In genomic region chr18:8375899-8376512, GRCh38 we compare ENCODE assay signal across 18 cellular contexts.
DNase-seq lines count a peak whose midpoint lies in the region; ATAC-seq, FAIRE-seq and TF ChIP-seq lines count a peak whose summit lies in the region.
"Had no signal": no experiment of that assay in that cellular context is flagged by ENCODE, and none has a peak within 500 bp of the region (broad histone marks: within the 10 kb centered on the region; RNA-seq: fewer than 3 reads in every experiment).

No MANE protein-coding gene starts in this region.

- no peak overlapping the region for H2BK12ac ChIP-seq in neuronal stem cell (ENCODE audit: low read length)

- H3K36me3 Mint-ChIP-seq in Caco-2 (ENCODE audit: insufficient read depth, unreplicated experiment), result peaks cover 56% of the 10 kb centered on the region
- no peaks in the 10 kb centered on the region for H3K36me3 Mint-ChIP-seq in activated CD4-positive, alpha-beta T cell treated with anti-CD3 and anti-CD28 coated beads for 36 hours (ENCODE audit: low read depth)
- H3K36me3 Mint-ChIP-seq: CD14-positive monocyte had no signal

- H2BK15ac ChIP-seq in neuronal stem cell (ENCODE audit: low read length), result no peak overlapping the region

- POLR2A ChIA-PET in Caco-2 (lab: Charles Lee), result no interaction called here
- POLR2A ChIA-PET in activated CD4-positive, alpha-beta T cell treated with anti-CD3 and anti-CD28 coated beads for 36 hours (lab: Charles Lee), result no interaction called here

- H3K4me1 Mint-ChIP-seq in Caco-2 (ENCODE audit: low read depth, unreplicated experiment), result peaks cover 8% of the 10 kb centered on the region
- no peaks in the 10 kb centered on the region for H3K4me1 Mint-ChIP-seq in activated CD4-positive, alpha-beta T cell treated with anti-CD3 and anti-CD28 coated beads for 36 hours
- H3K4me1 Mint-ChIP-seq: CD4-positive, alpha-beta memory T cell had no signal

- peak overlapping the region; percentile 43 for H3K27ac Mint-ChIP-seq in Caco-2 (ENCODE audit: unreplicated experiment)
- H3K27ac Mint-ChIP-seq in activated CD4-positive, alpha-beta T cell treated with anti-CD3 and anti-CD28 coated beads for 36 hours, result no peak overlapping the region
- H3K27ac Mint-ChIP-seq: CD14-positive monocyte had no signal

- H3K4me1 ChIP-seq in Caco-2 (peaks cover 9% of the 10 kb centered on the region), neuronal stem cell (ENCODE audit: control insufficient read depth in 2 of 2, insufficient read depth in 1 of 2, low read depth in 1 of 2, low read length in 2 of 2) (peaks cover 0 to 3% of the 10 kb centered on the region in 2 donors)
- H3K4me1 ChIP-seq: BLaER1 had no signal

- no peaks in the 10 kb centered on the region for H3K27me3 Mint-ChIP-seq in Caco-2 (ENCODE audit: insufficient read depth, unreplicated experiment)
- H3K27me3 Mint-ChIP-seq in activated CD4-positive, alpha-beta T cell treated with anti-CD3 and anti-CD28 coated beads for 36 hours, result no peaks in the 10 kb centered on the region
- H3K27me3 Mint-ChIP-seq: CD4-positive, alpha-beta memory T cell had no signal

- no peak for ATAC-seq in HG03342 (IDR thresholded peaks at IDR 0.05; ENCODE audit: unreplicated experiment)
- no peak for ATAC-seq in activated CD4-positive, alpha-beta T cell treated with anti-CD3 and anti-CD28 coated beads for 36 hours
- ATAC-seq: GM12878 had no signal

- H3K9me3 Mint-ChIP-seq in Caco-2 (ENCODE audit: unreplicated experiment), result no peaks in the 10 kb centered on the region
- no peaks in the 10 kb centered on the region for H3K9me3 Mint-ChIP-seq in activated CD4-positive, alpha-beta T cell treated with anti-CD3 and anti-CD28 coated beads for 36 hours (ENCODE audit: low read depth)
- H3K9me3 Mint-ChIP-seq: CD4-positive, alpha-beta memory T cell had no signal

- no peak overlapping the region for H3K4me3 ChIP-seq in Caco-2 (ENCODE audit: low read depth, low read length)
- H3K4me3 ChIP-seq in bronchial epithelial cell (ENCODE audit: low read depth, low read length), result no peak overlapping the region
- H3K4me3 ChIP-seq in neuronal stem cell (ENCODE audit: low read length in 2 of 2), result no peak overlapping the region
- no peak overlapping the region for H3K4me3 ChIP-seq in MG63
- H3K4me3 ChIP-seq: BLaER1, GM12878 had no signal

- no peak overlapping the region for H3K27ac ChIP-seq in neuronal stem cell (replicated peaks; ENCODE audit: low read length)
- H3K27ac ChIP-seq: BLaER1 had no signal

- H3K23ac ChIP-seq in neuronal stem cell (ENCODE audit: low read depth, low read length, poor library complexity), result peak overlapping the region; percentile 44

- no CpG with 5 or more reads among the region's 9 CpGs for WGBS in neuronal stem cell (ENCODE audit: extremely low coverage in 2 of 2, insufficient read length in 2 of 2, insufficient replicate concordance in 1 of 2), 2 donors

- H3K79me1 ChIP-seq in neuronal stem cell (ENCODE audit: low read depth, low read length), result no peaks in the 10 kb centered on the region

- H4K91ac ChIP-seq in neuronal stem cell (ENCODE audit: low read depth, low read length, poor library complexity), result no peak overlapping the region

- H3K9me3 ChIP-seq in Caco-2 (no peaks in the 10 kb centered on the region), neuronal stem cell (replicated peaks in 1 of 2; ENCODE audit: control insufficient read depth in 2 of 2, insufficient read depth in 1 of 2, low read depth in 1 of 2, low read length in 2 of 2) (no peaks in the 10 kb centered on the region), MG63 (no peaks in the 10 kb centered on the region)
- H3K9me3 ChIP-seq: BLaER1 had no signal

- H2AFZ ChIP-seq in neuronal stem cell (ENCODE audit: low read length), result no peak overlapping the region

- no peak overlapping the region for H3K14ac ChIP-seq in neuronal stem cell (ENCODE audit: low read length)

- H3K4me3 Mint-ChIP-seq in Caco-2 (ENCODE audit: unreplicated experiment), result no peak overlapping the region
- H3K4me3 Mint-ChIP-seq in activated CD4-positive, alpha-beta T cell treated with anti-CD3 and anti-CD28 coated beads for 36 hours, result no peak overlapping the region
- H3K4me3 Mint-ChIP-seq: CD14-positive monocyte; CD4-positive, alpha-beta memory T cell had no signal

- no TSS peak for BruUV-seq in Caco-2 (replicated peaks; lab: Mats Ljungman, UMichigan)

- no peak overlapping the region for H3K4ac ChIP-seq in neuronal stem cell (ENCODE audit: low read length)

- H2BK120ac ChIP-seq in neuronal stem cell (ENCODE audit: low read depth, low read length), result no peak overlapping the region

- H3K27me3 ChIP-seq in Caco-2 (replicated peaks; ENCODE audit: control insufficient read depth, insufficient read depth, low read length) (no peaks in the 10 kb centered on the region), bronchial epithelial cell (ENCODE audit: control insufficient read depth, insufficient read depth, low read length) (no peaks in the 10 kb centered on the region), neuronal stem cell (ENCODE audit: control insufficient read depth in 3 of 3, insufficient read depth in 3 of 3, low read depth in 1 of 3, low read length in 3 of 3) (no peaks in the 10 kb centered on the region), MG63 (no peaks in the 10 kb centered on the region)
- H3K27me3 ChIP-seq: BLaER1 had no signal

- CTCF ChIA-PET in Caco-2 (lab: Charles Lee), result interaction anchor here (0.6 kb wide), 1 partner anchor 1113 kb away, joined by 3 read pairs; no protein-coding TSS in a partner anchor
- CTCF ChIA-PET in activated CD4-positive, alpha-beta T cell treated with anti-CD3 and anti-CD28 coated beads for 36 hours (lab: Charles Lee), result no interaction called here

- no peak overlapping the region for H4K8ac ChIP-seq in neuronal stem cell (ENCODE audit: low read depth, low read length)

- peak overlapping the region; percentile 21 for H3K18ac ChIP-seq in neuronal stem cell (ENCODE audit: low read length)

- no peak overlapping the region for H2BK5ac ChIP-seq in neuronal stem cell (ENCODE audit: low read length)

- FAIRE-seq in bronchial epithelial cell (lab: Jason Lieb, UNC), result peak; percentile 60
- FAIRE-seq: GM12878 had no signal

- DNase-seq in Caco-2 (no peak), bronchial epithelial cell (ENCODE audit: low read depth) (no peak), left kidney (ENCODE audit: low read depth, low spot score) (peak; percentile 58), neuronal stem cell (ENCODE audit: low spot score) (no peak), NCI-H1417 treated with DMSO at 0.1 percent for 48 hours (lab: John Stamatoyannopoulos, UW) (no peak), MG63 (no peak)
- no peak for DNase-seq in activated CD4-positive, alpha-beta T cell treated with anti-CD3 and anti-CD28 coated beads for 36 hours
- DNase-seq: 8988T; Calu3; CD4-positive, alpha-beta memory T cell; DMS53; DND-41; GOT3; H7 had no signal

- no peak for TF ChIP-seq CTCF in Caco-2 (IDR thresholded peaks at IDR 0.05; ENCODE audit: insufficient read depth in 1 of 2, low read depth in 1 of 2, low read length in 1 of 2, severe bottlenecking in 1 of 2, unreplicated experiment in 1 of 2)
- TF ChIP-seq CTCF in bronchial epithelial cell (IDR thresholded peaks at IDR 0.05; ENCODE audit: insufficient read depth, low read length, severe bottlenecking), result no peak

- H2AK5ac ChIP-seq in neuronal stem cell (ENCODE audit: low read depth, low read length), result no peak overlapping the region

- H3K9ac ChIP-seq in neuronal stem cell (ENCODE audit: low read depth, low read length, poor library complexity), result no peak overlapping the region
- H3K9ac ChIP-seq: BLaER1 had no signal

- H3K4me2 ChIP-seq in neuronal stem cell (ENCODE audit: insufficient read depth, low read length, poor library complexity, severe bottlenecking), result no peak overlapping the region
- H3K4me2 ChIP-seq: BLaER1 had no signal

- peaks cover 1% of the 10 kb centered on the region for H3K36me3 ChIP-seq in Caco-2 (ENCODE audit: control insufficient read depth, insufficient read depth, low read length)
- H3K36me3 ChIP-seq in bronchial epithelial cell (ENCODE audit: control insufficient read depth, insufficient read depth, low read length), result peaks cover 12% of the 10 kb centered on the region
- peaks cover 0 to 8% of the 10 kb centered on the region in 2 donors for H3K36me3 ChIP-seq in neuronal stem cell (replicated peaks in 1 of 2; ENCODE audit: control insufficient read depth in 2 of 2, insufficient read depth in 2 of 2, low read length in 2 of 2)
- H3K36me3 ChIP-seq in MG63, result no peaks in the 10 kb centered on the region
- H3K36me3 ChIP-seq: BLaER1 had no signal

- intact Hi-C loops in Caco-2 (cut with micrococcal nuclease; ENCODE audit: unreplicated experiment), result no loop called here
- intact Hi-C loops in activated CD4-positive, alpha-beta T cell treated with anti-CD3 and anti-CD28 coated beads for 36 hours (cut with DNase I, micrococcal nuclease), result no loop called here
